In the genomic region with DNA sequence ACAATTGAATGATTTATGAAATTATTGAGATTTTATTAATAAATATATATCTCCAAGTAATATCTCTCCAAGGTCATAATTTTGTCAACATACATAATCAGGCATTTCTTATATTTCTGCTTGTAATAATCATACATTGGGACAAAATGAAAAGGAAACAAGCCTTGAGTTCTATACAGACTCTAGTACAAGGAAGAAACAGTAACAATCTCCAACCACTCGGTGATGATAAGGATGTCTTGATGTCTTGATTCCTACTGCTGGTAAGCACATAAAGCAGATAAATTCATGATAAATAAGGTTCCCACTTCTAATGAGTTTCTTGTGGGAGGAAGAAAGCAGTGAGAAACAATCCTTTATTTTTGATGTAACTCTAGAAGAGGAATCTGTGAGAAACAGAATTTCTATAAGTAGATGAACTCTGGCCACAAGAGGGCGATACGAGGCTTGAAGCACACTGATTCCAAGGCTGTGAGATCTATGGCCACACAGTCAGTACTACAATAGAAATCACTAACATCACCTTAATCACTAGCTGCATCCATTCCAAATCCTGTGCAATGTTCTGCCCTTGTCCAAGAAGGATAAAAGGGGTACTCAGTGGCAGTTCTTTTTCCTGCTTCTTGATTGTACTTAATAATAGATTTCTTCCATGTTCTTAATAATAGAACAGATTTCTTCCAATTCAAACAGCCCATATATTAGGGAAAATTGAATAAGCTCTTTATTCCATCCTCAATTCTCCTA, we compare ENCODE assay signal across 8 cellular contexts. TPM values are rescaled to one million over a fixed set of nuclear protein-coding genes. Genes with fewer than 3 reads are reported as not detected.
DNase-seq lines count a peak whose midpoint lies in the region; ATAC-seq and TF ChIP-seq lines count a peak whose summit lies in the region.

No MANE protein-coding gene starts in this region.

- no peaks in the 10 kb centered on the region for H3K36me3 Mint-ChIP-seq in activated naive CD4-positive, alpha-beta T cell treated with anti-CD3 and anti-CD28 coated beads for 36 hours (ENCODE audit: low read depth)

- H3K4me1 ChIP-seq in trophoblast cell (ENCODE audit: control insufficient read depth in 1 of 2, insufficient read depth in 2 of 2, low read length in 2 of 2) (peaks cover 2 to 5% of the 10 kb centered on the region in 2 experiments), upper lobe of right lung (no peaks in the 10 kb centered on the region)

- no peaks in the 10 kb centered on the region for H3K27me3 Mint-ChIP-seq in activated naive CD4-positive, alpha-beta T cell treated with anti-CD3 and anti-CD28 coated beads for 36 hours (ENCODE audit: low read depth)

- no peak overlapping the region for H3K4me3 ChIP-seq in SK-N-MC
- no peak overlapping the region for H3K4me3 ChIP-seq in trophoblast cell (ENCODE audit: low read depth, low read length)
- no peak overlapping the region for H3K4me3 ChIP-seq in upper lobe of right lung

- H3K36me3 ChIP-seq in SK-N-MC (ENCODE audit: insufficient read depth, low read length) (no peaks in the 10 kb centered on the region), trophoblast cell (ENCODE audit: control insufficient read depth in 1 of 2, insufficient read depth in 2 of 2, low read length in 2 of 2) (no peaks in the 10 kb centered on the region), upper lobe of right lung (no peaks in the 10 kb centered on the region)

- no peak overlapping the region for H2BK120ac ChIP-seq in trophoblast cell (ENCODE audit: insufficient read depth, low read length, poor library complexity)

- peaks cover 12% of the 10 kb centered on the region for H3K4me1 Mint-ChIP-seq in activated naive CD4-positive, alpha-beta T cell treated with anti-CD3 and anti-CD28 coated beads for 36 hours (ENCODE audit: low read depth)

- H2BK12ac ChIP-seq in trophoblast cell (ENCODE audit: low read length): no peak overlapping the region

- H3K9me3 ChIP-seq in SK-N-MC (ENCODE audit: low read depth, low read length) (no peaks in the 10 kb centered on the region), trophoblast cell (ENCODE audit: insufficient read depth, low read depth, low read length) (peaks cover 3% of the 10 kb centered on the region), upper lobe of right lung (no peaks in the 10 kb centered on the region)

- no peak overlapping the region for H4K91ac ChIP-seq in trophoblast cell (ENCODE audit: low read depth, low read length)

- CTCF ChIA-PET in activated naive CD4-positive, alpha-beta T cell treated with anti-CD3 and anti-CD28 coated beads for 36 hours (lab: Charles Lee): interaction anchor here (0.6 to 8.2 kb wide), 32 partner anchors 10 to 507 kb away, joined by 3 to 109 read pairs (median 4); no protein-coding TSS in a partner anchor

- H3K14ac ChIP-seq in trophoblast cell (ENCODE audit: low read length): no peak overlapping the region

- peak; percentile 60 for ATAC-seq in GM21423 (IDR thresholded peaks at IDR 0.05; ENCODE audit: unreplicated experiment)
- peak; percentile 94 for ATAC-seq in upper lobe of right lung

- no peak overlapping the region for H3K23ac ChIP-seq in trophoblast cell (ENCODE audit: low read length)

- no peak overlapping the region for H3K18ac ChIP-seq in trophoblast cell (ENCODE audit: low read length)

- no peaks in the 10 kb centered on the region for H3K79me2 ChIP-seq in trophoblast cell (ENCODE audit: control insufficient read depth, insufficient read depth, low read length, poor library complexity)

- H2AK5ac ChIP-seq in trophoblast cell (ENCODE audit: low read length): no peak overlapping the region

- no peak overlapping the region for H3K4me2 ChIP-seq in trophoblast cell (ENCODE audit: low read length)

- intact Hi-C loops in activated naive CD4-positive, alpha-beta T cell treated with anti-CD3 and anti-CD28 coated beads for 36 hours (cut with micrococcal nuclease): loop anchor here (1.0 to 2.0 kb wide), 7 partner anchors 37 to 504 kb away; no protein-coding TSS in a partner anchor
- intact Hi-C loops in upper lobe of right lung (cut with DNase I): no loop called here

- H3K79me1 ChIP-seq in trophoblast cell (ENCODE audit: low read length): no peaks in the 10 kb centered on the region

- no CpG with 5 or more reads among the region's 3 CpGs for WGBS in trophoblast cell (ENCODE audit: extremely low coverage, insufficient coverage, insufficient read length)

- no peak overlapping the region for H2BK5ac ChIP-seq in trophoblast cell (ENCODE audit: low read depth, low read length, poor library complexity)

- DNase-seq in AML-193 (lab: John Stamatoyannopoulos, UW): peak; percentile 81 to 84
- DNase-seq in NCI-H1092 (lab: John Stamatoyannopoulos, UW): peak; percentile 73
- DNase-seq in SK-N-MC (ENCODE audit: low read depth, low spot score): peak; percentile 70
- peak; percentile 93 for DNase-seq in activated naive CD4-positive, alpha-beta T cell treated with anti-CD3 and anti-CD28 coated beads for 36 hours
- peak; percentile 72 for DNase-seq in glomerular visceral epithelial cell (ENCODE audit: extremely low spot score)
- peak; percentile 75 to 93 for DNase-seq in trophoblast cell
- peak; percentile 65 for DNase-seq in upper lobe of right lung

- no peak overlapping the region for H4K12ac ChIP-seq in trophoblast cell (ENCODE audit: low read depth, low read length)

- no peak overlapping the region for H3K9ac ChIP-seq in SK-N-MC (ENCODE audit: insufficient read length)
- no peak overlapping the region for H3K9ac ChIP-seq in trophoblast cell (ENCODE audit: low read length)

- no peak overlapping the region for H3K4ac ChIP-seq in trophoblast cell (ENCODE audit: low read depth, low read length)

- H3K9me3 Mint-ChIP-seq in activated naive CD4-positive, alpha-beta T cell treated with anti-CD3 and anti-CD28 coated beads for 36 hours: peaks cover 18% of the 10 kb centered on the region

- no peaks in the 10 kb centered on the region for H3K27me3 ChIP-seq in trophoblast cell (ENCODE audit: insufficient read depth, low read length)
- no peaks in the 10 kb centered on the region for H3K27me3 ChIP-seq in upper lobe of right lung

- no peak overlapping the region for H3K4me3 Mint-ChIP-seq in activated naive CD4-positive, alpha-beta T cell treated with anti-CD3 and anti-CD28 coated beads for 36 hours

- H3K27ac ChIP-seq in SK-N-MC: no peak overlapping the region
- H3K27ac ChIP-seq in trophoblast cell (ENCODE audit: low read depth, low read length): no peak overlapping the region
- no peak overlapping the region for H3K27ac ChIP-seq in upper lobe of right lung

- peak; percentile 82 for TF ChIP-seq CTCF in upper lobe of right lung (IDR thresholded peaks at IDR 0.05)

- no peak overlapping the region for H3K27ac Mint-ChIP-seq in activated naive CD4-positive, alpha-beta T cell treated with anti-CD3 and anti-CD28 coated beads for 36 hours

- H4K8ac ChIP-seq in trophoblast cell (ENCODE audit: low read depth, low read length): no peak overlapping the region

- H2AFZ ChIP-seq in trophoblast cell (ENCODE audit: insufficient read depth, low read length, poor library complexity): no peak overlapping the region

RNA-seq across cellular contexts. Expression of a gene that starts 41.4 kb away (rescaled TPM):
- 10 to 100 TPM; 18.0 to 20.4 TPM for total RNA-seq in activated naive CD4-positive, alpha-beta T cell treated with anti-CD3 and anti-CD28 coated beads for 36 hours
- 6.5 and 6.7 TPM in 2 replicates for polyA plus RNA-seq in trophoblast cell (2013)
- 22.3 TPM for total RNA-seq in upper lobe of right lung
